ENCODE assay signal across 8 cellular contexts in the genomic region with DNA sequence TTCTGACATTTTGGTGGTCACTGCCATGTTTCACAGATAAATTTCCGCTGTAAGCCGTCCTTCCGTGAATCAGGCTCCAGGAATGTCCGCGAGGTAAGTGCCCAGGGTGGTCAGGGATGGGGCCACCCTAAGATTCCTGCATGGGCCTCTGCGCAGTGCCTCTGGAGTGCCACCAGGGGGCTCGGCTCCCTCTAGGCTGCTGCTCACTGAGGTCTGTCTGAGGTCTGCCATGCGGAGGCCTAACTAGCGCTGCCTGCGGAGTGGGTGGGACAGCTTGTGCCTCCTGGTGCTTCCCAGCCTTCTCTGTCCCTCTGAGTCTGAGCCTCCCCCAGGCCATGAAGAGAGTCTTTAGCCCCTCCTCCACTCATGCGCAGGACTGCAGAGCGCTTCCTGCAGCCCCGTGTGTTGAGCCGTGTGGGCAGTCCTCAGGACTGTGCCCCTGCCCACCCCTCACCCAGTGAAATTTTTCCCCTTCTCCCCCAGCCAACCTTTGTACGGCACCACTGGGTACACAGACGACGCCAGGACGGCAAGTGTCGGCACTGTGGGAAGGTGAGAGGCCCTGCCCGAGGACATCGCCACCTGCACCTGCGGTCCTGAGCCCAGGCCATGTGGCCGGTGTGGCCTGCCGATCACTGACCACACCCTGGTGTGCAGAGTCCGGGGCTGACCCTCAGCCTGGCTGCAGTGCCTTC. TPM values are rescaled to one million over a fixed set of nuclear protein-coding genes. Genes with fewer than 3 reads are reported as not detected.
A peak's percentile ranks its signal among the peaks of the same experiment; 100 is the strongest.
DNase-seq lines count a peak whose midpoint lies in the region; ATAC-seq and TF ChIP-seq lines count a peak whose summit lies in the region.

No MANE protein-coding gene starts in this region.

- no peak overlapping the region for H3K27ac ChIP-seq in OCI-LY3 (ENCODE audit: low read length)
- H3K27ac ChIP-seq in gastroesophageal sphincter, result no peak overlapping the region

- no peaks in the 10 kb centered on the region for H3K79me2 ChIP-seq in OCI-LY3 (ENCODE audit: low read length)

- H3K4me1 ChIP-seq in OCI-LY3 (ENCODE audit: low read length) (no peaks in the 10 kb centered on the region), gastroesophageal sphincter (peaks cover 0 to 41% (median 9%) of the 10 kb centered on the region in 3 donors)

- H3K27me3 ChIP-seq in OCI-LY3 (ENCODE audit: low read depth, low read length), result no peaks in the 10 kb centered on the region
- no peaks in the 10 kb centered on the region for H3K27me3 ChIP-seq in gastroesophageal sphincter

- DNase-seq in NOMO-1 treated with DMSO at 0.1 percent for 48 hours (lab: John Stamatoyannopoulos, UW; ENCODE audit: unreplicated experiment) (peak; percentile 27), NOMO-1 (lab: John Stamatoyannopoulos, UW; ENCODE audit: unreplicated experiment in 2 of 2) (no peak), retinal pigment epithelial cell (ENCODE audit: low read depth) (no peak)
- peak; percentile 34 for DNase-seq in activated T-helper 9 cell treated with anti-CD3 and anti-CD28 coated beads, Interleukin-2, amount 50 U/mL, for 16 hours (ENCODE audit: low read depth)

- no peak for TF ChIP-seq POLR2A in gastroesophageal sphincter (IDR thresholded peaks at IDR 0.05)

- no peaks in the 10 kb centered on the region for H4K20me1 ChIP-seq in OCI-LY3 (ENCODE audit: insufficient read depth, low read length)

- H2AFZ ChIP-seq in OCI-LY3 (ENCODE audit: low read depth, low read length), result no peak overlapping the region

- ATAC-seq in HG03066 (IDR thresholded peaks at IDR 0.05; ENCODE audit: low read depth, unreplicated experiment), result peak; percentile 53
- peak; percentile 51 for ATAC-seq in gastroesophageal sphincter
- no peak for ATAC-seq in HG03095 (IDR thresholded peaks at IDR 0.05; ENCODE audit: unreplicated experiment)

- no peak overlapping the region for H3K4me2 ChIP-seq in OCI-LY3 (ENCODE audit: low read length)

- H3K9me3 ChIP-seq in OCI-LY3 (ENCODE audit: insufficient read depth, low read length) (no peaks in the 10 kb centered on the region), gastroesophageal sphincter (no peaks in the 10 kb centered on the region)

- TF ChIP-seq CTCF in OCI-LY3 (IDR thresholded peaks at IDR 0.05; ENCODE audit: low read depth, low read length) (peak; percentile 67), gastroesophageal sphincter (IDR thresholded peaks at IDR 0.05) (peak in 3 of 4 experiments; percentile 68 to 80 (median 72)), retinal pigment epithelial cell (conservative IDR thresholded peaks at IDR 0.05; ENCODE audit: low read depth, low read length) (peak; percentile 97)

- no peak for TF ChIP-seq EP300 in gastroesophageal sphincter (IDR thresholded peaks at IDR 0.05)

- H3K4me3 ChIP-seq in OCI-LY3 (ENCODE audit: low read length) (no peak overlapping the region), gastroesophageal sphincter (no peak overlapping the region), retinal pigment epithelial cell (ENCODE audit: low read length) (no peak overlapping the region)

- no peak overlapping the region for H3K9ac ChIP-seq in OCI-LY3 (ENCODE audit: low read length)

- WGBS in gastroesophageal sphincter (ENCODE audit: low coverage in 1 of 2), 2 donors, result 40% methylated on average over 2 of the region's 25 CpGs; no CpG with 5 or more reads in 1 of the 2 donors

- H3K36me3 ChIP-seq in OCI-LY3 (replicated peaks; ENCODE audit: low read depth, low read length) (peaks cover 10% of the 10 kb centered on the region), gastroesophageal sphincter (peaks cover 0 to 67% of the 10 kb centered on the region in 2 donors)

RNA-seq across cellular contexts. Expression of gene MDK, which starts 11.9 kb away (rescaled TPM):
- 10 to 100 TPM in 2 of 4 donors, 1 to 10 TPM in 2; 5.0 to 25.0 (median 14.1) TPM for total RNA-seq in gastroesophageal sphincter

RNA-seq across cellular contexts. Expression of gene CHRM4, which starts 22.0 kb away (rescaled TPM):
- 1 to 10 TPM in 1 of 4 donors, under 1 TPM in 2, not detected in 1; 0.27 to 1.3 (median 0.69) TPM for total RNA-seq in gastroesophageal sphincter

RNA-seq across cellular contexts. Expression of gene DGKZ, which starts 22.3 kb away (rescaled TPM):
- total RNA-seq in gastroesophageal sphincter, result 10 to 100 TPM; 39.2 to 78.8 (median 46.5) TPM

Comparison
In these comparisons a context has a peak if more than half of its experiments do, and no peak if none do; other contexts are left out.
1. DNase-seq: peak in NOMO-1 treated with DMSO at 0.1 percent for 48 hours (single experiment) and activated T-helper 9 cell treated with anti-CD3 and anti-CD28 coated beads, Interleukin-2, amount 50 U/mL, for 16 hours (single experiment); none in NOMO-1 (0 of 2) and retinal pigment epithelial cell (single experiment).
2. Peak in every context shown above with its lines, with median percentiles within 50 percentile points of each other: CTCF ChIP-seq.